Comparison of ENCODE assay signal across 23 cellular contexts in the genomic region with DNA sequence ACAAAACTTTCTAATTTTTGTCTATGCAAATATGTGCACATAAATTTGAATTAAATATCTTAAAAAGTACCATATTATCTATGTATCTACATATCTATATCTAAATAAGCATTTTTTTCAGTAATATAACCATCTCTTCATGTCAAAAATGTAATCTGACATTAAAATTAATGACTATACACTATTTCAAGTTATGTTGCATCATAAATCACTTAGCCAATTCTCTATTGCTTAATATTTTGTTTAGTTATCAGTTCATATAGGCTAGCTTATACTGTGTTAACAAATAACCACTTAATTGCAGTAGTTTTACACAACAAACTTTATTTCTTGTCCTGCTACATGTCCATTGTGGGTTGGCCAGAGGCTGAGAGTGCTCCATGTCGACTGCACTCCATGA.
DNase-seq lines count a peak whose midpoint lies in the region; TF ChIP-seq lines count a peak whose summit lies in the region.
"Had no signal": no experiment of that assay in that cellular context is flagged by ENCODE, and none has a peak within 500 bp of the region (broad histone marks: within the 10 kb centered on the region; RNA-seq: fewer than 3 reads in every experiment).

No MANE protein-coding gene starts in this region.

- peaks cover 8% of the 10 kb centered on the region for H3K9me3 Mint-ChIP-seq in MCF 10A (ENCODE audit: unreplicated experiment)
- peaks cover 2% of the 10 kb centered on the region for H3K9me3 Mint-ChIP-seq in neural progenitor cell

- no peaks in the 10 kb centered on the region for H3F3A ChIP-seq in neural progenitor cell (ENCODE audit: low read depth)

- no peak for TF ChIP-seq POLR2A in breast epithelium (IDR thresholded peaks at IDR 0.05)

- POLR2A ChIA-PET in MCF 10A (lab: Yijun Ruan, JAX): no interaction called here

- no peaks in the 10 kb centered on the region for H3K4me1 ChIP-seq in breast epithelium
- H3K4me1 ChIP-seq in KMS-11 (ENCODE audit: low read depth, poor library complexity, severe bottlenecking): peaks cover 12% of the 10 kb centered on the region
- peaks cover 14% of the 10 kb centered on the region for H3K4me1 ChIP-seq in neural progenitor cell
- H3K4me1 ChIP-seq: A549; BE2C; BLaER1 treated with 17β-estradiol and CSF1 and Interleukin-3, amounts not matched to agents 10 nM and 100 nM had no signal

- H3K36me3 Mint-ChIP-seq in MCF 10A (ENCODE audit: insufficient read depth, unreplicated experiment) (no peaks in the 10 kb centered on the region), neural progenitor cell (no peaks in the 10 kb centered on the region)
- H3K36me3 Mint-ChIP-seq: CD14-positive monocyte; CD8-positive, alpha-beta memory T cell had no signal

- H3K9ac ChIP-seq in KMS-11: no peak overlapping the region
- no peak overlapping the region for H3K9ac ChIP-seq in neural progenitor cell
- H3K9ac ChIP-seq: BLaER1 treated with 17β-estradiol and CSF1 and Interleukin-3, amounts not matched to agents 10 nM and 100 nM; GM23248 had no signal

- H3K79me2 ChIP-seq in KMS-11 (ENCODE audit: insufficient read depth, low read depth): no peaks in the 10 kb centered on the region
- no peaks in the 10 kb centered on the region for H3K79me2 ChIP-seq in neural progenitor cell (ENCODE audit: low read depth)

- H4K20me1 ChIP-seq in KMS-11 (ENCODE audit: insufficient read depth) (no peaks in the 10 kb centered on the region), neural progenitor cell (ENCODE audit: low read depth) (no peaks in the 10 kb centered on the region)
- H4K20me1 ChIP-seq: BLaER1 treated with 17β-estradiol and CSF1 and Interleukin-3, amounts not matched to agents 10 nM and 100 nM had no signal

- H3K9me3 ChIP-seq in breast epithelium (peaks cover 0 to 4% of the 10 kb centered on the region in 2 donors), neural progenitor cell (ENCODE audit: low read depth) (no peaks in the 10 kb centered on the region)
- H3K9me3 ChIP-seq: A549, BE2C had no signal

- no peak overlapping the region for H3K27ac ChIP-seq in breast epithelium
- H3K27ac ChIP-seq in KMS-11: no peak overlapping the region
- no peak overlapping the region for H3K27ac ChIP-seq in neural progenitor cell
- H3K27ac ChIP-seq: 22Rv1; A549; BLaER1 treated with 17β-estradiol and CSF1 and Interleukin-3, amounts not matched to agents 10 nM and 100 nM; GM23248 had no signal

- H3K4me1 Mint-ChIP-seq in MCF 10A (ENCODE audit: insufficient read depth, unreplicated experiment) (no peaks in the 10 kb centered on the region), neural progenitor cell (peaks cover 8% of the 10 kb centered on the region)
- H3K4me1 Mint-ChIP-seq: CD14-positive monocyte, H9 had no signal

- H3K27ac Mint-ChIP-seq in MCF 10A (ENCODE audit: low read depth, unreplicated experiment) (no peak overlapping the region), neural progenitor cell (no peak overlapping the region)
- H3K27ac Mint-ChIP-seq: CD14-positive monocyte; CD4-positive, alpha-beta T cell; CD8-positive, alpha-beta memory T cell; H9 had no signal

- 0 out of 2 replicates have a peak overlapping the region, but pooled peaks have one; percentile 6 for H2AFZ ChIP-seq in KMS-11 (ENCODE audit: low read depth)
- peak overlapping the region; percentile 54 for H2AFZ ChIP-seq in neural progenitor cell (replicated peaks)
- H2AFZ ChIP-seq: GM23248 had no signal

- TF ChIP-seq CTCF in MCF 10A (IDR thresholded peaks at IDR 0.05; ENCODE audit: unreplicated experiment): no peak
- TF ChIP-seq CTCF in breast epithelium (IDR thresholded peaks at IDR 0.05): no peak
- TF ChIP-seq CTCF in KMS-11 (conservative IDR thresholded peaks at IDR 0.05; ENCODE audit: low read depth, low read length): no peak
- TF ChIP-seq CTCF in epithelial cell of esophagus (IDR thresholded peaks at IDR 0.05; ENCODE audit: insufficient read depth, low read depth, low read length, missing control alignments): no peak
- TF ChIP-seq CTCF in neural progenitor cell (IDR thresholded peaks at IDR 0.05): no peak

- DNase-seq in MCF 10A (ENCODE audit: unreplicated experiment): peak; percentile 7
- DNase-seq in breast epithelium (ENCODE audit: low spot score in 2 of 2): no peak
- peak; percentile 13 for DNase-seq in epithelial cell of esophagus (ENCODE audit: low read depth)
- no peak for DNase-seq in neural progenitor cell (ENCODE audit: low spot score)
- DNase-seq in NCI-H1092 treated with DMSO at 0.1 percent for 48 hours (lab: John Stamatoyannopoulos, UW): no peak
- DNase-seq in 8988T: no peak
- no peak for DNase-seq in NAMALWA (ENCODE audit: low spot score)
- DNase-seq: ACHN; AML-193; BE2C; CD4-positive, alpha-beta T cell; CD8-positive, alpha-beta memory T cell; DMS 273 treated with DMSO at 0.1 percent for 48 hours; DMS79; EL; GF-D8; GM23248; H9 had no signal

- H3K4me3 Mint-ChIP-seq in MCF 10A (ENCODE audit: unreplicated experiment) (no peak overlapping the region), neural progenitor cell (no peak overlapping the region)
- H3K4me3 Mint-ChIP-seq: CD14-positive monocyte; CD4-positive, alpha-beta T cell; CD8-positive, alpha-beta memory T cell; H9 had no signal

- H3K4me3 ChIP-seq in breast epithelium (no peak overlapping the region), KMS-11 (IDR thresholded peaks at IDR 0.05; ENCODE audit: insufficient read depth, low read depth, low read length) (no peak overlapping the region), epithelial cell of esophagus (ENCODE audit: low read length) (no peak overlapping the region), neural progenitor cell (no peak overlapping the region)
- H3K4me3 ChIP-seq: A549; BLaER1 treated with 17β-estradiol and CSF1 and Interleukin-3, amounts not matched to agents 10 nM and 100 nM; GM23248 had no signal

- H3K36me3 ChIP-seq in breast epithelium: no peaks in the 10 kb centered on the region
- no peaks in the 10 kb centered on the region for H3K36me3 ChIP-seq in KMS-11 (ENCODE audit: insufficient read depth)
- H3K36me3 ChIP-seq in neural progenitor cell: no peaks in the 10 kb centered on the region
- H3K36me3 ChIP-seq: BE2C; BLaER1 treated with 17β-estradiol and CSF1 and Interleukin-3, amounts not matched to agents 10 nM and 100 nM had no signal

- intact Hi-C loops in MCF 10A (cut with micrococcal nuclease): no loop called here
- intact Hi-C loops in breast epithelium (cut with DNase I; ENCODE audit: low total_unique reads): no loop called here

- H3K4me2 ChIP-seq in KMS-11 (no peak overlapping the region), neural progenitor cell (no peak overlapping the region)
- H3K4me2 ChIP-seq: A549; BLaER1 treated with 17β-estradiol and CSF1 and Interleukin-3, amounts not matched to agents 10 nM and 100 nM had no signal

- H3K27me3 ChIP-seq in breast epithelium (no peaks in the 10 kb centered on the region), KMS-11 (ENCODE audit: insufficient read depth, low read depth) (no peaks in the 10 kb centered on the region), neural progenitor cell (no peaks in the 10 kb centered on the region)
- H3K27me3 ChIP-seq: BE2C; BLaER1 treated with 17β-estradiol and CSF1 and Interleukin-3, amounts not matched to agents 10 nM and 100 nM had no signal

- BruUV-seq in MCF 10A (replicated peaks; lab: Mats Ljungman, UMichigan): no TSS peak

- CTCF ChIA-PET in MCF 10A (lab: Yijun Ruan, JAX): interaction anchor here (0.6 kb wide), 1 partner anchor 126 kb away, joined by 3 read pairs; no protein-coding TSS in a partner anchor

- no peaks in the 10 kb centered on the region for H3K27me3 Mint-ChIP-seq in MCF 10A (ENCODE audit: insufficient read depth, unreplicated experiment)
- H3K27me3 Mint-ChIP-seq in neural progenitor cell (ENCODE audit: insufficient read depth, low read depth): peaks cover 3% of the 10 kb centered on the region
- H3K27me3 Mint-ChIP-seq: CD4-positive, alpha-beta T cell had no signal

Comparison
In these comparisons a context has a peak if more than half of its experiments do, and no peak if none do; other contexts are left out.
1. DNase-seq: peak in MCF 10A (single experiment) and epithelial cell of esophagus (single experiment); none in breast epithelium (0 of 2), neural progenitor cell (single experiment), NCI-H1092 treated with DMSO at 0.1 percent for 48 hours (single experiment), 8988T (single experiment) and NAMALWA (single experiment).